In the genomic region with DNA sequence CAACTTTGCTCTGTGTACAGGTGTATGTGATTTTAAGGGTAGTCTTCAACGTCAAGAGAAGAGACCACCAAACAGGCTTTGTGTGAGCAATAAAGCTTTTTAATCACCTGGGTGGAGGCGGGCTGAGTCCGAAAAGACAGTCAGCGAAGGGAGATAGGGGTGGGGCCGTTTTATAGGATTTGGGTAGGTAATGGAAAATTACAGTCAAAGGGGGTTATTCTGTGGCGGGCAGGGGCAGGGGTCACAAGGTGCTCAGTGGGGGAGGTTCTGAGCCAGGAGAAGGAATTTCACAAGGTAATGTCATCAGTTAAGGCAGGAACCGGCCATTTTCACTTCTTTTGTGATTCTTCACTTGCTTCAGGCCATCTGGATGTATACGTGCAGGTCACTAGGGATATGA, we compare ENCODE assay signal across 1 cellular context. TPM values are rescaled to one million over a fixed set of nuclear protein-coding genes. Genes with fewer than 3 reads are reported as not detected.
"Had no signal": no experiment of that assay in that cellular context is flagged by ENCODE, and none has a peak within 500 bp of the region (broad histone marks: within the 10 kb centered on the region; RNA-seq: fewer than 3 reads in every experiment).

No MANE protein-coding gene starts in this region.

RNA-seq across cellular contexts. Expression of a gene that starts 9.4 kb away (rescaled TPM):
- total RNA-seq: natural killer cell treated with Interleukin-12 subunit alpha and Interleukin-12 subunit beta and Interleukin-15 and Interleukin-18, amount 100 ng/mL, for 72 hours had no signal
